27 cellular contexts compared by ENCODE assay signal in the genomic region with DNA sequence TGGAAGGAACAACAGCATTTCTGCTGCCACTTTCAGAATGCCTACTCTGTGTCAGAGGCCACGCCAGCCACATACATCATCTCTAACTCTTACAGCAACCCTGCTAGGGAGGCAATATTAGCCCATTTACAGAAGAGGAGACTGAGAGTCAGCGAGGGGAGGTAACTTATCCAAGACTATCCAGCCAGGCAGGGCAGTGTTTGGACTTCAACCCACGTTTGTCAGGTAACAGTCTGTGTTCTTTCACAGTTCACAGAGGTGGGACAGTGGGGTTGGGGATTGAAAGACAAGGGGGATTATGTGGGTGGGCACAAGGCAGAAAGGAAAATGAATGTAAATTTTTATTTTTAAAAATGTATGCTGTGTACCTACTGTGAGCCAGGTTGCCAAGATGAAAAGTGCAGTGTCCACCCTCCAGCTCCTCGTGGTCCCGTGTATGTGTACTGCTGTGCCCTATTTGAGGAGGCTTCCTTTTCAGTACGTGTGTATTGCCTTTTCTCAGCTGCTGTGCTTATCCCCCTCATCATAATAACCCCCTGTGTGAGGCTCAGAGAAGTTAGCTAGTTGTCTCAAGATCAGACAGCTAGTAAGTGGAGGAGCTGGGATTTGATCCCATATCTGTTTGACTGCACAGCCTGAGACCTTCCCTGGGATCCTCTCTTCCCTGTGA. TPM values are rescaled to one million over a fixed set of nuclear protein-coding genes. Genes with fewer than 3 reads are reported as not detected.
"Had no signal": no experiment of that assay in that cellular context is flagged by ENCODE, and none has a peak within 500 bp of the region (broad histone marks: within the 10 kb centered on the region; RNA-seq: fewer than 3 reads in every experiment).

No MANE protein-coding gene starts in this region.

- H3K9me3 ChIP-seq: esophagus muscularis mucosa, heart left ventricle, left ventricle myocardium inferior, thoracic aorta, vagina had no signal

- H3K4me1 Mint-ChIP-seq: activated CD4-positive, alpha-beta T cell treated with anti-CD3 and anti-CD28 coated beads, Interleukin-2, amount 10 ng/mL, durations not matched to agents 24 days and 14 days; activated naive CD4-positive, alpha-beta T cell treated with anti-CD3 and anti-CD28 coated beads, Interleukin-2, amount 50 U/mL, for 24 hours; activated naive CD8-positive, alpha-beta T cell treated with anti-CD3 and anti-CD28 coated beads, Interleukin-2, amount 50 U/mL, for 24 hours had no signal

- H3K4me3 ChIP-seq: esophagus muscularis mucosa, heart left ventricle, left ventricle myocardium inferior, SK-N-MC, thoracic aorta, vagina had no signal

- H3K36me3 Mint-ChIP-seq: activated CD4-positive, alpha-beta memory T cell treated with anti-CD3 and anti-CD28 coated beads for 36 hours; activated naive CD4-positive, alpha-beta T cell treated with anti-CD3 and anti-CD28 coated beads, Interleukin-2, amount 50 U/mL, for 24 hours had no signal

- H3K4me3 Mint-ChIP-seq: activated CD4-positive, alpha-beta memory T cell treated with anti-CD3 and anti-CD28 coated beads for 36 hours; activated CD4-positive, alpha-beta T cell treated with anti-CD3 and anti-CD28 coated beads, Interleukin-2, amount 10 ng/mL, durations not matched to agents 24 days and 14 days; activated naive CD4-positive, alpha-beta T cell treated with anti-CD3 and anti-CD28 coated beads, Interleukin-2, amount 50 U/mL, for 24 hours; activated naive CD8-positive, alpha-beta T cell treated with anti-CD3 and anti-CD28 coated beads, Interleukin-2, amount 50 U/mL, for 24 hours; activated T-helper 1 cell treated with anti-CD3 and anti-CD28 coated beads, Interleukin-12 subunit alpha, Interleukin-12 subunit beta, Interleukin-2, Interleukin-4 antibody, amounts not matched to agents 30 ng/mL and 10 ng/mL and 1 ng/mL, durations not matched to agents 14 hours and 24 hours and 36 hours; T-helper 1 cell treated with Interleukin-12 subunit alpha and Interleukin-12 subunit beta and Interleukin-4 antibody, amounts not matched to agents 30 μg/mL and 1 μg/mL, for 36 hours had no signal

- DNase-seq: activated CD4-positive, alpha-beta T cell treated with anti-CD3 and anti-CD28 coated beads, Interleukin-2, amount 10 ng/mL, durations not matched to agents 24 days and 14 days; activated naive CD8-positive, alpha-beta T cell treated with anti-CD3 and anti-CD28 coated beads, Interleukin-2, amount 50 U/mL, for 24 hours; activated T-cell treated with anti-CD3 and anti-CD28 coated beads for 4 hours; amygdala; caudate nucleus; foreskin keratinocyte; kidney glomerular epithelial cell; left ventricle myocardium inferior; occipital lobe; right cardiac atrium; stimulated activated CD4-positive, alpha-beta T cell treated with anti-CD3 and anti-CD28 coated beads, Interleukin-2, amount 100 ng/mL, for 48 hours; stimulated activated naive CD4-positive, alpha-beta T cell treated with Interleukin-2 at 50 U/mL for 16 hours; SW 1271; T-helper 9 cell; trophoblast cell had no signal

- H3K27ac Mint-ChIP-seq: activated CD4-positive, alpha-beta memory T cell treated with anti-CD3 and anti-CD28 coated beads for 36 hours; activated CD4-positive, alpha-beta T cell treated with anti-CD3 and anti-CD28 coated beads, Interleukin-2, amount 10 ng/mL, durations not matched to agents 24 days and 14 days; activated naive CD4-positive, alpha-beta T cell treated with anti-CD3 and anti-CD28 coated beads, Interleukin-2, amount 50 U/mL, for 24 hours; activated naive CD8-positive, alpha-beta T cell treated with anti-CD3 and anti-CD28 coated beads, Interleukin-2, amount 50 U/mL, for 24 hours; activated T-helper 1 cell treated with anti-CD3 and anti-CD28 coated beads, Interleukin-12 subunit alpha, Interleukin-12 subunit beta, Interleukin-2, Interleukin-4 antibody, amounts not matched to agents 30 ng/mL and 10 ng/mL and 1 ng/mL, durations not matched to agents 14 hours and 24 hours and 36 hours; T-helper 1 cell treated with Interleukin-12 subunit alpha and Interleukin-12 subunit beta and Interleukin-4 antibody, amounts not matched to agents 30 μg/mL and 1 μg/mL, for 36 hours had no signal

- H3K36me3 ChIP-seq: esophagus muscularis mucosa, heart left ventricle, left ventricle myocardium inferior, thoracic aorta, vagina had no signal

- H3K4me1 ChIP-seq: foreskin keratinocyte, vagina had no signal

- H3K27ac ChIP-seq: esophagus muscularis mucosa, foreskin keratinocyte, heart left ventricle, left ventricle myocardium inferior, SK-N-MC, thoracic aorta, vagina, VCaP had no signal

- H3K9me3 Mint-ChIP-seq: activated CD4-positive, alpha-beta memory T cell treated with anti-CD3 and anti-CD28 coated beads for 36 hours; activated CD4-positive, alpha-beta T cell treated with anti-CD3 and anti-CD28 coated beads, Interleukin-2, amount 10 ng/mL, durations not matched to agents 24 days and 14 days; activated naive CD4-positive, alpha-beta T cell treated with anti-CD3 and anti-CD28 coated beads, Interleukin-2, amount 50 U/mL, for 24 hours; activated naive CD8-positive, alpha-beta T cell treated with anti-CD3 and anti-CD28 coated beads, Interleukin-2, amount 50 U/mL, for 24 hours; activated T-helper 1 cell treated with anti-CD3 and anti-CD28 coated beads, Interleukin-12 subunit alpha, Interleukin-12 subunit beta, Interleukin-2, Interleukin-4 antibody, amounts not matched to agents 30 ng/mL and 10 ng/mL and 1 ng/mL, durations not matched to agents 14 hours and 24 hours and 36 hours; T-helper 1 cell treated with Interleukin-12 subunit alpha and Interleukin-12 subunit beta and Interleukin-4 antibody, amounts not matched to agents 30 μg/mL and 1 μg/mL, for 36 hours had no signal

- ATAC-seq: activated CD4-positive, CD25-positive, alpha-beta regulatory T cell treated with anti-CD3 and anti-CD28 coated beads, Interleukin-2, amount 50 U/mL, for 24 hours; activated naive CD8-positive, alpha-beta T cell treated with anti-CD3 and anti-CD28 coated beads, Interleukin-2, amount 50 U/mL, for 24 hours; foreskin keratinocyte; heart left ventricle; right cardiac atrium had no signal

RNA-seq across cellular contexts. Expression of a gene that starts 16.5 kb away (rescaled TPM):
- total RNA-seq: activated CD4-positive, alpha-beta T cell treated with anti-CD3 and anti-CD28 coated beads, Interleukin-2, amount 10 ng/mL, durations not matched to agents 24 days and 14 days; activated T-helper 1 cell treated with anti-CD3 and anti-CD28 coated beads, Interleukin-12 subunit alpha, Interleukin-12 subunit beta, Interleukin-2, Interleukin-4 antibody, amounts not matched to agents 30 ng/mL and 10 ng/mL and 1 ng/mL, durations not matched to agents 14 hours and 24 hours and 36 hours; foreskin keratinocyte; left ventricle myocardium inferior; lung microvascular endothelial cell; thoracic aorta had no signal
